ENCODE assay signal across 13 cellular contexts in genomic region chr2:136310797-136311558, GRCh38.
DNase-seq lines count a peak whose midpoint lies in the region; ATAC-seq lines count a peak whose summit lies in the region.
"Had no signal": no experiment of that assay in that cellular context is flagged by ENCODE, and none has a peak within 500 bp of the region (broad histone marks: within the 10 kb centered on the region; RNA-seq: fewer than 3 reads in every experiment).

No MANE protein-coding gene starts in this region.

- POLR2A ChIA-PET in T-cell (lab: Charles Lee) = interaction anchor here (0.5 to 1.0 kb wide), 6 partner anchors 9 to 310 kb away, joined by 3 to 4 read pairs (median 3); no protein-coding TSS in a partner anchor

- H3K4me3 Mint-ChIP-seq in T-cell = no peak overlapping the region
- H3K4me3 Mint-ChIP-seq in central memory CD8-positive, alpha-beta T cell = no peak overlapping the region
- H3K4me3 Mint-ChIP-seq: naive B cell had no signal

- CTCF ChIA-PET in T-cell (lab: Charles Lee) = interaction anchor here (0.8 to 1.1 kb wide), 2 partner anchors 9 to 397 kb away, joined by 3 read pairs; no protein-coding TSS in a partner anchor

- peak in 2 of 4 experiments; percentile 45 to 60 for ATAC-seq in T-cell (replicated peaks in 1 of 4)
- ATAC-seq in central memory CD8-positive, alpha-beta T cell (replicated peaks; ENCODE audit: extremely low read depth, poor library complexity, severe bottlenecking) = peak; percentile 62
- ATAC-seq: left ventricle myocardium superior, Right ventricle myocardium inferior had no signal

- peak overlapping the region; percentile 60 to 78 for H3K27ac Mint-ChIP-seq in T-cell
- peak overlapping the region; percentile 56 for H3K27ac Mint-ChIP-seq in central memory CD8-positive, alpha-beta T cell (ENCODE audit: low read depth)

- H3K4me1 Mint-ChIP-seq in T-cell = peaks cover 15 to 25% (median 24%) of the 10 kb centered on the region in 3 donors
- peaks cover 18% of the 10 kb centered on the region for H3K4me1 Mint-ChIP-seq in central memory CD8-positive, alpha-beta T cell

- no peaks in the 10 kb centered on the region for H3K36me3 Mint-ChIP-seq in T-cell
- peaks cover 4% of the 10 kb centered on the region for H3K36me3 Mint-ChIP-seq in central memory CD8-positive, alpha-beta T cell (ENCODE audit: insufficient read depth)
- H3K36me3 Mint-ChIP-seq: naive B cell had no signal

- no peaks in the 10 kb centered on the region for H3K27me3 Mint-ChIP-seq in T-cell
- no peaks in the 10 kb centered on the region for H3K27me3 Mint-ChIP-seq in central memory CD8-positive, alpha-beta T cell
- H3K27me3 Mint-ChIP-seq: naive B cell had no signal

- H3K9me3 Mint-ChIP-seq in T-cell = no peaks in the 10 kb centered on the region
- no peaks in the 10 kb centered on the region for H3K9me3 Mint-ChIP-seq in central memory CD8-positive, alpha-beta T cell

- DNase-seq in A172 (ENCODE audit: low spot score) (peak; percentile 46), CD1c-positive myeloid dendritic cell (ENCODE audit: extremely low spot score) (peak; percentile 66), T-cell (no peak), SK-N-DZ (ENCODE audit: low spot score) (no peak), NCI-H526 treated with DMSO at 0.1 percent for 48 hours (lab: John Stamatoyannopoulos, UW) (no peak), LoVo (ENCODE audit: low spot score) (no peak), NCI-H2171 (lab: John Stamatoyannopoulos, UW) (no peak)
- DNase-seq in central memory CD8-positive, alpha-beta T cell (ENCODE audit: low spot score in 2 of 2) = no peak
- DNase-seq: left ventricle myocardium superior, naive B cell, NCI-H2029 treated with DMSO at 0.1 percent for 48 hours, upper lobe of left lung had no signal

Comparison
In these comparisons a context has a peak if more than half of its experiments do, and no peak if none do; other contexts are left out.
1. DNase-seq: peak in A172 (single experiment) and CD1c-positive myeloid dendritic cell (single experiment); none in T-cell (0 of 34), central memory CD8-positive, alpha-beta T cell (0 of 2), SK-N-DZ (single experiment), NCI-H526 treated with DMSO at 0.1 percent for 48 hours (single experiment), LoVo (single experiment) and NCI-H2171 (single experiment).